In the genomic region with DNA sequence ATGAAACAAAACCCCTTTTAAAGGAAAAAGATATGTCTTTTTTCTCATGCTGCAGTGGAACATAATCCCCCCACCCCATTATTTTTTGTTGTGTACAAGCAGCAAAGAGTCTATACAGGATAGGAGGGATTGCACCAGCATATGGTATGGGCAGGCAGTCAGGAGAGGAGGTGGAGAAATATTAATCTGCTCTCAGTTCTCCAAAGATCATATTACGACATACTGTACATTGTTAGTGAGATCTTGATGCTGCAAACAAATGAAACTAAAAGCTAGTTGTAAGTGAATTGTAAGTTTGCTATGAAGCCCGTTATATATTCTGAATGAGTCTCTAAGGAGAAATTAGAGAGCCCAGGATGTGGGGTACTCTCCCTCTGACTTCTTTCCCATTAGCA, we compare ENCODE assay signal across 10 cellular contexts.
DNase-seq lines count a peak whose midpoint lies in the region; ATAC-seq and TF ChIP-seq lines count a peak whose summit lies in the region.
"Had no signal": no experiment of that assay in that cellular context is flagged by ENCODE, and none has a peak within 500 bp of the region (broad histone marks: within the 10 kb centered on the region; RNA-seq: fewer than 3 reads in every experiment).

No MANE protein-coding gene starts in this region.

- H3K9me3 Mint-ChIP-seq in IgD-negative memory B cell, result no peaks in the 10 kb centered on the region
- no peaks in the 10 kb centered on the region for H3K9me3 Mint-ChIP-seq in CD8-positive, alpha-beta memory T cell

- H3K27ac Mint-ChIP-seq in IgD-negative memory B cell, result no peak overlapping the region
- H3K27ac Mint-ChIP-seq in CD8-positive, alpha-beta memory T cell, result no peak overlapping the region

- no peaks in the 10 kb centered on the region for H3K27me3 ChIP-seq in foreskin keratinocyte
- no peaks in the 10 kb centered on the region for H3K27me3 ChIP-seq in CD8-positive, alpha-beta memory T cell (ENCODE audit: insufficient read depth, low read length, poor library complexity, severe bottlenecking)
- H3K27me3 ChIP-seq: breast epithelium, Peyer's patch had no signal

- DNase-seq in AG04449 (ENCODE audit: low read depth, low spot score) (peak; percentile 10), cardiac fibroblast (ENCODE audit: low read depth in 2 of 2) (peak; percentile 54 to 64), foreskin keratinocyte (no peak), NCI-H748 treated with DMSO at 0.1 percent for 48 hours (lab: John Stamatoyannopoulos, UW) (no peak)
- no peak for DNase-seq in CD8-positive, alpha-beta memory T cell
- DNase-seq: Peyer's patch had no signal

- ATAC-seq in GM19351 (IDR thresholded peaks at IDR 0.05; ENCODE audit: unreplicated experiment) (peak; percentile 29), GM19324 (IDR thresholded peaks at IDR 0.05; ENCODE audit: low FRiP score, unreplicated experiment) (no peak), foreskin keratinocyte (no peak)

- H3K4me1 ChIP-seq in foreskin keratinocyte, result peaks cover 5% of the 10 kb centered on the region
- peaks cover 9% of the 10 kb centered on the region for H3K4me1 ChIP-seq in CD8-positive, alpha-beta memory T cell (ENCODE audit: insufficient read depth, low read length)

- H3K27ac ChIP-seq in foreskin keratinocyte, result no peak overlapping the region
- no peak overlapping the region for H3K27ac ChIP-seq in CD8-positive, alpha-beta memory T cell (ENCODE audit: low read depth, low read length)
- H3K27ac ChIP-seq: breast epithelium, Peyer's patch had no signal

- H3K4me1 Mint-ChIP-seq in IgD-negative memory B cell, result peaks cover 22 to 47% (median 31%) of the 10 kb centered on the region in 3 donors
- peaks cover 16 to 36% (median 20%) of the 10 kb centered on the region in 3 donors for H3K4me1 Mint-ChIP-seq in CD8-positive, alpha-beta memory T cell

- POLR2A ChIA-PET in AG04449 (lab: Yijun Ruan, JAX), result interaction anchor here (0.9 kb wide), 1 partner anchor 363 kb away, joined by 3 read pairs; no protein-coding TSS in a partner anchor
- POLR2A ChIA-PET in CD8-positive, alpha-beta memory T cell (lab: Charles Lee), result no interaction called here

- no peaks in the 10 kb centered on the region for H3K36me3 Mint-ChIP-seq in IgD-negative memory B cell
- H3K36me3 Mint-ChIP-seq in CD8-positive, alpha-beta memory T cell, result no peaks in the 10 kb centered on the region

- H3K9me3 ChIP-seq in CD8-positive, alpha-beta memory T cell (ENCODE audit: low read length), result no peaks in the 10 kb centered on the region
- H3K9me3 ChIP-seq: breast epithelium, Peyer's patch had no signal

- peak overlapping the region in 3 of 4 donors; percentile 47 to 57 (median 56) for H3K4me3 Mint-ChIP-seq in IgD-negative memory B cell
- H3K4me3 Mint-ChIP-seq in CD8-positive, alpha-beta memory T cell, result peak overlapping the region in 1 of 7 donors; percentile 7

- H3K36me3 ChIP-seq in CD8-positive, alpha-beta memory T cell (ENCODE audit: insufficient read depth, low read length), result no peaks in the 10 kb centered on the region
- H3K36me3 ChIP-seq: breast epithelium, Peyer's patch had no signal

- H3K4me3 ChIP-seq in AG04449 (ENCODE audit: low read depth, low read length), result no peak overlapping the region
- peak overlapping the region in 1 of 2 donors; percentile 6 for H3K4me3 ChIP-seq in cardiac fibroblast (replicated peaks in 1 of 2; ENCODE audit: low read depth in 2 of 2, low read length in 2 of 2)
- no peak overlapping the region for H3K4me3 ChIP-seq in CD8-positive, alpha-beta memory T cell (ENCODE audit: low read length)
- H3K4me3 ChIP-seq: breast epithelium, Peyer's patch had no signal

- no peak for TF ChIP-seq CTCF in AG04449 (IDR thresholded peaks at IDR 0.05; ENCODE audit: insufficient read depth, low read length, missing control alignments)
- no peak for TF ChIP-seq CTCF in cardiac fibroblast (IDR thresholded peaks at IDR 0.05; ENCODE audit: low read depth, low read length)
- no peak for TF ChIP-seq CTCF in foreskin keratinocyte (conservative IDR thresholded peaks at IDR 0.05)

- CTCF ChIA-PET in AG04449 (lab: Yijun Ruan, JAX), result interaction anchor here (0.7 to 3.9 kb wide), 9 partner anchors 14 to 467 kb away, joined by 3 to 28 read pairs (median 5); no protein-coding TSS in a partner anchor
- CTCF ChIA-PET in CD8-positive, alpha-beta memory T cell (lab: Charles Lee), result interaction anchor here (0.6 to 1.6 kb wide), 6 partner anchors 25 to 457 kb away, joined by 3 to 5 read pairs (median 4); no protein-coding TSS in a partner anchor

- peaks cover 36% of the 10 kb centered on the region for H3K27me3 Mint-ChIP-seq in IgD-negative memory B cell
- no peaks in the 10 kb centered on the region for H3K27me3 Mint-ChIP-seq in CD8-positive, alpha-beta memory T cell

Comparison
In these comparisons a context has a peak if more than half of its experiments do, and no peak if none do; other contexts are left out.
1. DNase-seq: peak in AG04449 (single experiment) and cardiac fibroblast (2 of 2); none in foreskin keratinocyte (0 of 2), NCI-H748 treated with DMSO at 0.1 percent for 48 hours (single experiment) and CD8-positive, alpha-beta memory T cell (0 of 5).